Comparison of ENCODE assay signal across 1 cellular context in the genomic region with DNA sequence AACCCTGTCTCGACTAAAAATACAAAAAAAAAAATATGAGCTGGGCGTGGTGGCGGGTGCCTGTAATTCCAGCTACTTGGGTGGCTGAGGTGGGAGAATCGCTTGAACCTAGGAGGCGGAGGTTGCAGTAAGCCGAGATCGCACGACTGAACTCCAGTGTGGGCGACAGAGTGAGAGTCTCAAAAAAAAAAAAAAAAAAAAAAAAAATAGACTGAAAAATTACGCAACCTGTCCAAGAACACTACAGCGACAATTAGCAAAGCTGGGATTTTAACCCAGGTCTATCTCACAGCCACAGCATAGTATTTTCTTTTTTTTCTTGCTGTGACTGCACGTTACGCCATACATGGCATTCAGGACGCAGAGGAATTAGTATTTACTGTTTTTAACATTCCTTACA.
TF ChIP-seq lines count a peak whose summit lies in the region.

No MANE protein-coding gene starts in this region.

TF ChIP-seq in H1, 55 proteins besides CTCF, POLR2A, EP300 and RAD21 (continued from another document):
- TF ChIP-seq, protein P1, sequence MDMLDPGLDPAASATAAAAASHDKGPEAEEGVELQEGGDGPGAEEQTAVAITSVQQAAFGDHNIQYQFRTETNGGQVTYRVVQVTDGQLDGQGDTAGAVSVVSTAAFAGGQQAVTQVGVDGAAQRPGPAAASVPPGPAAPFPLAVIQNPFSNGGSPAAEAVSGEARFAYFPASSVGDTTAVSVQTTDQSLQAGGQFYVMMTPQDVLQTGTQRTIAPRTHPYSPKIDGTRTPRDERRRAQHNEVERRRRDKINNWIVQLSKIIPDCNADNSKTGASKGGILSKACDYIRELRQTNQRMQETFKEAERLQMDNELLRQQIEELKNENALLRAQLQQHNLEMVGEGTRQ (IDR thresholded peaks at IDR 0.05; ENCODE audit: low read length) = no peak
- no peak for TF ChIP-seq PHF8 (conservative IDR thresholded peaks at IDR 0.05; ENCODE audit: low read depth, low read length)
